Comparison of ENCODE assay signal across 17 cellular contexts in the genomic region with DNA sequence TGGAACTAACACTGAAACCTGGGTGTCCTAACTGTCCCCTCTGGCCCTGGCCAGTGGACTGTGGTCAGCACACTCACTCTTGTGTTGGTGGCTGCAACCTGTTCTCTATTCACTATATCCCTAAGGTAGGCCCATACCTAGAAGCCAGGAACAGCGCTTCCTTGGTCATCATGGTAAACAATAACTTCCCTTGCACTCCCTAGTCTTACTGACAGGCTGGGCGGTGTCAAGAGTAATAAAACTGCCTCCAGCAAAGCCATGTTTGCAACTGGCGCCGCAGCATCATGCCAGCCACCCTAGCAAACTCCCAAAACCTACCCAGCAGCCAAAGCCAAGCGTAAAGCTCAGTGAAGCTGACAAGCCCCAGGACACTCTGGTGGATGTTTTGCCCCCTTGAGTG.
"Had no signal": no experiment of that assay in that cellular context is flagged by ENCODE, and none has a peak within 500 bp of the region (broad histone marks: within the 10 kb centered on the region; RNA-seq: fewer than 3 reads in every experiment).

No MANE protein-coding gene starts in this region.

- H3K9me3 ChIP-seq: breast epithelium, esophagus muscularis mucosa, gastrocnemius medialis, sigmoid colon, testis had no signal

- H3K36me3 ChIP-seq: breast epithelium, gastrocnemius medialis, sigmoid colon had no signal

- H3K27ac ChIP-seq: esophagus muscularis mucosa, gastrocnemius medialis, testis had no signal

- H3K4me1 ChIP-seq: gastrocnemius medialis, sigmoid colon, testis had no signal

- ATAC-seq: gastrocnemius medialis; stimulated activated naive B cell treated with anti-CD40 and anti-IgM and Interleukin-4, amounts not matched to agents 10 μg/mL and 1 μg/mL and 100 μg/mL, for 72 hours had no signal

- DNase-seq: activated B cell treated with CpG ODN at 0.5 μM for 24 hours; activated CD4-positive, alpha-beta T cell treated with anti-CD3 and anti-CD28 coated beads, Interleukin-2, amount 50 U/mL, for 4 hours; activated CD8-positive, alpha-beta memory T cell treated with anti-CD3 and anti-CD28 coated beads, Interleukin-2, amount 50 U/mL, for 48 hours; activated naive CD8-positive, alpha-beta T cell treated with anti-CD3 and anti-CD28 coated beads for 36 hours; activated T-cell treated with anti-CD3 and anti-CD28 coated beads, Interleukin-2, amount 50 U/mL, for 4 hours; amniotic stem cell; gastrocnemius medialis; hippocampal formation; kidney glomerular epithelial cell; posterior cingulate gyrus; sigmoid colon; stimulated activated naive B cell treated with anti-CD40 and anti-IgM and Interleukin-4, amounts not matched to agents 10 μg/mL and 1 μg/mL and 100 μg/mL, for 72 hours; T1000; testis had no signal

- FAIRE-seq: colon had no signal

- H3K27me3 ChIP-seq: breast epithelium, gastrocnemius medialis, sigmoid colon, testis had no signal

- H3K4me3 ChIP-seq: breast epithelium, esophagus muscularis mucosa, gastrocnemius medialis, sigmoid colon, testis had no signal
